Comparison of ENCODE assay signal across 10 cellular contexts in the genomic region with DNA sequence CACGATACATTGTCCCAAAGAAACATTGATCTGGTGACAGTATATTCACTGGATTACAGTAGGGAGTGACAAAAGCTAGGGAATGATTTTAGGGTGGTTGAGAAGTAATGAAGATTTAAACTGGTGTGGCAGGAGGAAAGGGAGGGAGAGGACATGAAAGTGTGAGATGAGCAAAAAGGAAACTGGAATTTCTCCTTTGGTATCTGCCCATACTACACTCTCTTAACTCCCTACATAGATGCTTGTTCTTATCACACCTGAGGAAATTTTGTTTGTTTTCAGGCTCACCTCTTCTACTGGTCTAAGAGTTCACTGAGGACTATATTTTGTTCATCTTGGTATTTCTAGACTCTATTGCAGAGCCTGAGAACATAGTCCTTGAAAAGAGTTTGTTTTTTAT.
"Had no signal": no experiment of that assay in that cellular context is flagged by ENCODE, and none has a peak within 500 bp of the region (broad histone marks: within the 10 kb centered on the region; RNA-seq: fewer than 3 reads in every experiment).

No MANE protein-coding gene starts in this region.

- H3K4me3 ChIP-seq: GM23248, HAP-1 had no signal

- H3K9me3 ChIP-seq: HAP-1 had no signal

- H2AFZ ChIP-seq: GM23248 had no signal

- H3K4me1 ChIP-seq: HAP-1 had no signal

- H3K27ac ChIP-seq: GM23248 had no signal

- DNase-seq: GM23248, GOT3, H7, HFFc6, Kasumi-1, KG1 had no signal

- H3K9ac ChIP-seq: GM23248 had no signal

- FAIRE-seq: HepG2, HTR-8/SVneo had no signal

- ATAC-seq: HCT116, HepG2 had no signal

- H3K36me3 ChIP-seq: HAP-1 had no signal
